16 cellular contexts compared by ENCODE assay signal in genomic region chr7:135102372-135102771, GRCh38. TPM values are rescaled to one million over a fixed set of nuclear protein-coding genes. Genes with fewer than 3 reads are reported as not detected.
A peak's percentile ranks its signal among the peaks of the same experiment; 100 is the strongest.
DNase-seq lines count a peak whose midpoint lies in the region; ATAC-seq and TF ChIP-seq lines count a peak whose summit lies in the region.
"Had no signal": no experiment of that assay in that cellular context is flagged by ENCODE, and none has a peak within 500 bp of the region (broad histone marks: within the 10 kb centered on the region; RNA-seq: fewer than 3 reads in every experiment).

No MANE protein-coding gene starts in this region.

- H3K4me3 ChIP-seq in testis = no peak overlapping the region
- H3K4me3 ChIP-seq in OCI-LY7 (ENCODE audit: low read depth, low read length, poor library complexity, severe bottlenecking) = no peak overlapping the region

- no peaks in the 10 kb centered on the region for H3K27me3 ChIP-seq in testis
- H3K27me3 ChIP-seq: neutrophil had no signal

- H3K9me3 ChIP-seq in testis (no peaks in the 10 kb centered on the region), OCI-LY7 (ENCODE audit: low read length) (no peaks in the 10 kb centered on the region)
- H3K9me3 ChIP-seq: neutrophil had no signal

- BruUV-seq in OCI-LY7 (replicated peaks; lab: Mats Ljungman, UMichigan) = no TSS peak

- H2AFZ ChIP-seq in OCI-LY7 (ENCODE audit: low read length) = no peak overlapping the region

- no peak for TF ChIP-seq POLR2A in GM18505 (IDR thresholded peaks at IDR 0.05; ENCODE audit: borderline replicate concordance, extremely low read depth, insufficient read depth, insufficient read length)
- TF ChIP-seq POLR2A in testis (IDR thresholded peaks at IDR 0.05) = no peak

- H3K9me2 ChIP-seq in OCI-LY7 (ENCODE audit: insufficient read depth, low read length) = no peaks in the 10 kb centered on the region

- ATAC-seq in GM18505 (IDR thresholded peaks at IDR 0.05; ENCODE audit: unreplicated experiment) (peak; percentile 74), GM19328 (IDR thresholded peaks at IDR 0.05; ENCODE audit: unreplicated experiment) (peak; percentile 69), HG02642 (IDR thresholded peaks at IDR 0.05; ENCODE audit: poor library complexity, unreplicated experiment) (peak; percentile 82), HG03439 (IDR thresholded peaks at IDR 0.05; ENCODE audit: unreplicated experiment) (peak; percentile 77)
- ATAC-seq: left lobe of liver had no signal

- H4K20me1 ChIP-seq in OCI-LY7 (ENCODE audit: insufficient read depth, low read length) = no peaks in the 10 kb centered on the region

- CTCF ChIA-PET in OCI-LY7 (lab: Charles Lee; ENCODE audit: unreplicated experiment) = no interaction called here

- H3K36me3 ChIP-seq in testis (ENCODE audit: low read depth, missing control alignments) = no peaks in the 10 kb centered on the region
- H3K36me3 ChIP-seq in OCI-LY7 (ENCODE audit: insufficient read depth, low read length) = no peaks in the 10 kb centered on the region
- H3K36me3 ChIP-seq: BE2C, neutrophil had no signal

- H3K4me1 ChIP-seq in testis = no peaks in the 10 kb centered on the region
- no peaks in the 10 kb centered on the region for H3K4me1 ChIP-seq in OCI-LY7 (ENCODE audit: insufficient read depth, low read length, poor library complexity, severe bottlenecking)
- H3K4me1 ChIP-seq: BE2C had no signal

- TF ChIP-seq CTCF in testis (IDR thresholded peaks at IDR 0.05) = no peak
- TF ChIP-seq CTCF in OCI-LY7 (conservative IDR thresholded peaks at IDR 0.05; ENCODE audit: low read length) = no peak

- no peaks in the 10 kb centered on the region for H3K79me2 ChIP-seq in OCI-LY7 (ENCODE audit: insufficient read depth, low read depth, low read length)

- POLR2A ChIA-PET in OCI-LY7 (lab: Charles Lee) = interaction anchor here (0.8 kb wide), 1 partner anchor 32 kb away, joined by 7 read pairs; no protein-coding TSS in a partner anchor

- no peak for DNase-seq in testis
- DNase-seq in OCI-LY7 (ENCODE audit: low spot score) = no peak
- no peak for DNase-seq in retina
- DNase-seq in hypothalamus (lab: John Stamatoyannopoulos, UW) = no peak
- DNase-seq: BE2C, endodermal cell, glutamatergic neuron, NCI-H1092 treated with DMSO at 0.1 percent for 48 hours, NCI-H510A treated with DMSO at 0.1 percent for 48 hours, SHP77 had no signal

- H3K27ac ChIP-seq in testis (no peak overlapping the region), OCI-LY7 (ENCODE audit: low read depth, low read length, poor library complexity, severe bottlenecking) (no peak overlapping the region)
- H3K27ac ChIP-seq: neutrophil had no signal

- no peak overlapping the region for H3K4me2 ChIP-seq in OCI-LY7 (ENCODE audit: low read length)

- intact Hi-C loops in testis (cut with DNase I; ENCODE audit: low total_unique reads) (no loop called here), OCI-LY7 (cut with micrococcal nuclease; ENCODE audit: unreplicated experiment) (no loop called here)

RNA-seq across cellular contexts. Expression of gene TMEM140, which starts 45.5 kb away (rescaled TPM):
- total RNA-seq in testis (1 to 10 TPM; 5.1 to 6.3 TPM), OCI-LY7 (2022) (1.6 and 1.7 TPM in 2 replicates)
- polyA plus RNA-seq in testis (ENCODE audit: insufficient read depth, low read depth, low replicate concordance) = 11.4 TPM
- 0.41 TPM in 1 of 2 replicates, not detected in the other for total RNA-seq in OCI-LY7 (2014; rRNA removed; shearing (Covaris generic))
- total RNA-seq: endodermal cell had no signal
